In the genomic region with DNA sequence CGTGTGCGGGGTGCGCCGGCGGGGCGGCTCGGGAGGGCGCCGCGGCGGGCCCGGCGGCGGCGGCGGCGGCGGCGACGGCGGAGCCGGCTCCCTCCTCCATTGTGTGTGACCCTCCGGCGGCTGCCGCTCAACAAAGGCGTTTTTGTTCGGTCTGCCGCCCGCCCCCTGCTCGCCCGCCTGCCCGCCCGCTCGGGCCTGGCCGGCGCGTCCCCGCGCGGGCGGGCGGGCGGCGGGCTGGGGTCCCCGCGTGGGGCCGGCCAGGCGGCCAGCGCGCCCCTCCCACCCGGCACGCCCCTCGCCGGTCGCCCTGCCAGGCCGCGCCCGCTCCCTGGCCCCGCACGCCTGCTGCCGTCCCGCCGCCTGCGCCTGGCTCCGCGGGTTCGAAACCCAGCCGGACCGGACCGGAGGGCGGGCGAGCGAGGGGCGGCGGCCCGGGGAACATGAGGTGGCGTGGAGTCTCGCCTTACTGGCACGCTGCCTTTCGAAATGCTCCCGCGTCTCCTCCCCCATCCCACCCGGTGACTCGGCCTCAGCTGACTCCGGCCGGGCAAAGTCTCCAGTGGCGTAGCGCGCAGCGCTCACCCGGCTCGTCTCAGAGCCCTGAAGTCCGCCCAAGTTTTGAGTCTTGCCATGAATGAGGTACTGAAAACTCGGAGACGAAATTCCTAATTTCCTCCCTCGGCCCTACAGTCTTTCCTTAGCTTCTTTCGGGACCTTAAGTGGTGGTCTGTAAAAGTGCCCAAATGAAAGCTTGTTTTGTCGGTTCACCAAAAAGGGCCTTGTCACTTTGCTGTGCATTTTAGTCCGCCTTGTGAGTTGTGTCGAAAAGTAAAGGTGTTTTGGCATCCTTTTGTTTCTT, we compare ENCODE assay signal across 1 cellular context.
A peak's percentile ranks its signal among the peaks of the same experiment; 100 is the strongest.
TF ChIP-seq lines count a peak whose summit lies in the region.

No MANE protein-coding gene starts in this region.

TF ChIP-seq in HCT116, 20 proteins besides CTCF, POLR2A, EP300 and RAD21 (continued from another document):
- TF ChIP-seq, protein P1, sequence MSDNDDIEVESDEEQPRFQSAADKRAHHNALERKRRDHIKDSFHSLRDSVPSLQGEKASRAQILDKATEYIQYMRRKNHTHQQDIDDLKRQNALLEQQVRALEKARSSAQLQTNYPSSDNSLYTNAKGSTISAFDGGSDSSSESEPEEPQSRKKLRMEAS (IDR thresholded peaks at IDR 0.05): peak; percentile 45; the same call in 1 of the 2 replicates
